In genomic region chr6:160951187-160952030, GRCh38 we compare ENCODE assay signal across 11 cellular contexts.
"Had no signal": no experiment of that assay in that cellular context is flagged by ENCODE, and none has a peak within 500 bp of the region (broad histone marks: within the 10 kb centered on the region; RNA-seq: fewer than 3 reads in every experiment).

No MANE protein-coding gene starts in this region.

- H3K9me3 ChIP-seq: body of pancreas, heart right ventricle had no signal

- DNase-seq: activated T-cell treated with anti-CD3 and anti-CD28 coated beads, Interleukin-2, amount 50 U/mL, for 1 hour; islet precursor cell; natural killer cell; occipital lobe; stimulated activated CD4-positive, alpha-beta T cell treated with anti-CD3 and anti-CD28 coated beads, Interleukin-4, amount 100 ng/mL, for 1 hour; stimulated activated CD8-positive, alpha-beta memory T cell treated with anti-CD3 and anti-CD28 coated beads, Interleukin-4, amount 100 ng/mL, for 48 hours; stimulated activated naive CD8-positive, alpha-beta T cell treated with anti-CD3 and anti-CD28 coated beads, Interleukin-15, Interleukin-2, amounts not matched to agents 100 U/mL and 50 U/mL, for 24 hours; T-helper 2 cell had no signal

- ATAC-seq: natural killer cell; stimulated activated naive CD8-positive, alpha-beta T cell treated with anti-CD3 and anti-CD28 coated beads, Interleukin-15, Interleukin-2, amounts not matched to agents 100 U/mL and 50 U/mL, for 24 hours had no signal

- H3K4me3 ChIP-seq: body of pancreas, heart right ventricle, lung had no signal

- H3K36me3 ChIP-seq: heart right ventricle had no signal

- H3K27me3 ChIP-seq: body of pancreas, heart right ventricle had no signal
